10 cellular contexts compared by ENCODE assay signal in genomic region chr6:166417285-166417691, GRCh38.
DNase-seq lines count a peak whose midpoint lies in the region; ATAC-seq and TF ChIP-seq lines count a peak whose summit lies in the region.
"Had no signal": no experiment of that assay in that cellular context is flagged by ENCODE, and none has a peak within 500 bp of the region (broad histone marks: within the 10 kb centered on the region; RNA-seq: fewer than 3 reads in every experiment).

No MANE protein-coding gene starts in this region.

- H3K4me2 ChIP-seq in KMS-11: peak overlapping the region; percentile 23; the same call in 1 of the 2 replicates

- POLR2A ChIA-PET in RWPE1 (lab: Yijun Ruan, JAX; ENCODE audit: low non-redundant PET): no interaction called here

- no peak overlapping the region for H2AFZ ChIP-seq in KMS-11 (ENCODE audit: low read depth)

- no peaks in the 10 kb centered on the region for H4K20me1 ChIP-seq in KMS-11 (ENCODE audit: insufficient read depth)

- no peaks in the 10 kb centered on the region for H3K79me2 ChIP-seq in KMS-11 (ENCODE audit: insufficient read depth, low read depth)

- H3K36me3 ChIP-seq in KMS-11 (ENCODE audit: insufficient read depth): no peaks in the 10 kb centered on the region

- no peaks in the 10 kb centered on the region for H3K27me3 ChIP-seq in KMS-11 (ENCODE audit: insufficient read depth, low read depth)

- peaks cover 52% of the 10 kb centered on the region for H3K4me1 ChIP-seq in KMS-11 (ENCODE audit: low read depth, poor library complexity, severe bottlenecking)

- H3K4me3 ChIP-seq in KMS-11 (IDR thresholded peaks at IDR 0.05; ENCODE audit: insufficient read depth, low read depth, low read length): no peak overlapping the region

- no peak overlapping the region for H3K27ac ChIP-seq in KMS-11
- H3K27ac ChIP-seq in RWPE1: no peak overlapping the region

- H3K9ac ChIP-seq in KMS-11: no peak overlapping the region

- ATAC-seq in GM19351 (IDR thresholded peaks at IDR 0.05; ENCODE audit: unreplicated experiment): peak; percentile 44

- peak; percentile 30 for DNase-seq in activated T-cell treated with anti-CD3 and anti-CD28 coated beads for 4 hours
- peak; percentile 16 for DNase-seq in stimulated activated CD4-positive, alpha-beta T cell treated with anti-CD3 and anti-CD28 coated beads, Interleukin-2, amount 100 ng/mL, for 4 hours (ENCODE audit: low read depth)
- no peak for DNase-seq in hepatic stellate cell (ENCODE audit: low spot score)
- no peak for DNase-seq in OCI-M1 (lab: John Stamatoyannopoulos, UW)
- no peak for DNase-seq in SKM-1 (lab: John Stamatoyannopoulos, UW; ENCODE audit: unreplicated experiment)
- DNase-seq in RWPE1 (ENCODE audit: low spot score): no peak
- DNase-seq: left cardiac atrium, NCI-H1694 had no signal

- CTCF ChIA-PET in RWPE1 (lab: Yijun Ruan, JAX): no interaction called here

- TF ChIP-seq CTCF in KMS-11 (conservative IDR thresholded peaks at IDR 0.05; ENCODE audit: low read depth, low read length) (no peak), RWPE1 (conservative IDR thresholded peaks at IDR 0.05; ENCODE audit: low read depth) (no peak)

Comparison
In these comparisons a context has a peak if more than half of its experiments do, and no peak if none do; other contexts are left out.
1. DNase-seq: peak in activated T-cell treated with anti-CD3 and anti-CD28 coated beads for 4 hours (single experiment) and stimulated activated CD4-positive, alpha-beta T cell treated with anti-CD3 and anti-CD28 coated beads, Interleukin-2, amount 100 ng/mL, for 4 hours (single experiment); none in hepatic stellate cell (single experiment), OCI-M1 (single experiment), SKM-1 (single experiment) and RWPE1 (single experiment).